30 cellular contexts compared by ENCODE assay signal in genomic region chrX:87064522-87064921, GRCh38.
"Had no signal": no experiment of that assay in that cellular context is flagged by ENCODE, and none has a peak within 500 bp of the region (broad histone marks: within the 10 kb centered on the region; RNA-seq: fewer than 3 reads in every experiment).

No MANE protein-coding gene starts in this region.

- H3K36me3 Mint-ChIP-seq: immature natural killer cell; mesothelial cell of epicardium; naive B cell; naive thymus-derived CD8-positive, alpha-beta T cell had no signal

- H3K4me1 ChIP-seq: colonic mucosa, esophagus squamous epithelium, gastrocnemius medialis, heart left ventricle, left ventricle myocardium inferior, lower lobe of right lung had no signal

- H3K4me3 ChIP-seq: colonic mucosa, esophagus squamous epithelium, gastrocnemius medialis, heart left ventricle, hepatocyte, left ventricle myocardium inferior, lower lobe of right lung, mucosa of descending colon had no signal

- H3K36me3 ChIP-seq: colonic mucosa, esophagus squamous epithelium, gastrocnemius medialis, heart left ventricle, left ventricle myocardium inferior, lower lobe of right lung had no signal

- FAIRE-seq: endometrium had no signal

- H3K4me1 Mint-ChIP-seq: endodermal cell; immature natural killer cell; mesothelial cell of epicardium; naive B cell; naive thymus-derived CD8-positive, alpha-beta T cell had no signal

- H3K79me2 ChIP-seq: hepatocyte had no signal

- H3K9me3 ChIP-seq: colonic mucosa, esophagus squamous epithelium, gastrocnemius medialis, heart left ventricle, left ventricle myocardium inferior, lower lobe of right lung, mucosa of descending colon had no signal

- H3K27ac ChIP-seq: colonic mucosa, epithelial cell of prostate, esophagus squamous epithelium, gastrocnemius medialis, heart left ventricle, hepatocyte, left ventricle myocardium inferior, lower lobe of right lung had no signal

- H3K27ac Mint-ChIP-seq: dendritic cell treated with granulocyte-macrophage colony-stimulating factor and Interleukin-4, amounts not matched to agents 40 ng/mL and 50 ng/mL, for 4 days; effector memory CD8-positive, alpha-beta T cell; endodermal cell; immature natural killer cell; mesothelial cell of epicardium; naive B cell; naive thymus-derived CD8-positive, alpha-beta T cell had no signal

- H3K4me3 Mint-ChIP-seq: dendritic cell treated with granulocyte-macrophage colony-stimulating factor and Interleukin-4, amounts not matched to agents 40 ng/mL and 50 ng/mL, for 4 days; effector memory CD8-positive, alpha-beta T cell; endodermal cell; immature natural killer cell; mesothelial cell of epicardium; naive B cell; naive thymus-derived CD8-positive, alpha-beta T cell had no signal

- ATAC-seq: effector memory CD8-positive, alpha-beta T cell; esophagus mucosa; gastrocnemius medialis; heart left ventricle; left colon; left lobe of liver; lower lobe of right lung; mucosa of descending colon; naive thymus-derived CD8-positive, alpha-beta T cell had no signal

- H2AFZ ChIP-seq: hepatocyte had no signal

- H3K27me3 Mint-ChIP-seq: dendritic cell treated with granulocyte-macrophage colony-stimulating factor and Interleukin-4, amounts not matched to agents 40 ng/mL and 50 ng/mL, for 4 days; effector memory CD8-positive, alpha-beta T cell; naive B cell; naive thymus-derived CD8-positive, alpha-beta T cell had no signal

- H3K4me2 ChIP-seq: hepatocyte had no signal

- H3K9me3 Mint-ChIP-seq: dendritic cell treated with granulocyte-macrophage colony-stimulating factor and Interleukin-4, amounts not matched to agents 40 ng/mL and 50 ng/mL, for 4 days; endodermal cell; mesothelial cell of epicardium; naive thymus-derived CD8-positive, alpha-beta T cell had no signal

- H3K27me3 ChIP-seq: colonic mucosa, esophagus squamous epithelium, hepatocyte had no signal

- DNase-seq: colonic mucosa; cortex of kidney; effector CD8-positive, alpha-beta T cell; effector memory CD8-positive, alpha-beta T cell; endodermal cell; erythroblast; esophagus squamous epithelium; foreskin fibroblast; foreskin melanocyte; gastrocnemius medialis; heart left ventricle; hypothalamus; immature natural killer cell; islet precursor cell; kidney; kidney glomerular epithelial cell; left colon; left ventricle myocardium inferior; lower lobe of right lung; mesenchymal stem cell; mucosa of descending colon; naive B cell; naive thymus-derived CD8-positive, alpha-beta T cell had no signal
